Comparison of ENCODE assay signal across 17 cellular contexts in the genomic region with DNA sequence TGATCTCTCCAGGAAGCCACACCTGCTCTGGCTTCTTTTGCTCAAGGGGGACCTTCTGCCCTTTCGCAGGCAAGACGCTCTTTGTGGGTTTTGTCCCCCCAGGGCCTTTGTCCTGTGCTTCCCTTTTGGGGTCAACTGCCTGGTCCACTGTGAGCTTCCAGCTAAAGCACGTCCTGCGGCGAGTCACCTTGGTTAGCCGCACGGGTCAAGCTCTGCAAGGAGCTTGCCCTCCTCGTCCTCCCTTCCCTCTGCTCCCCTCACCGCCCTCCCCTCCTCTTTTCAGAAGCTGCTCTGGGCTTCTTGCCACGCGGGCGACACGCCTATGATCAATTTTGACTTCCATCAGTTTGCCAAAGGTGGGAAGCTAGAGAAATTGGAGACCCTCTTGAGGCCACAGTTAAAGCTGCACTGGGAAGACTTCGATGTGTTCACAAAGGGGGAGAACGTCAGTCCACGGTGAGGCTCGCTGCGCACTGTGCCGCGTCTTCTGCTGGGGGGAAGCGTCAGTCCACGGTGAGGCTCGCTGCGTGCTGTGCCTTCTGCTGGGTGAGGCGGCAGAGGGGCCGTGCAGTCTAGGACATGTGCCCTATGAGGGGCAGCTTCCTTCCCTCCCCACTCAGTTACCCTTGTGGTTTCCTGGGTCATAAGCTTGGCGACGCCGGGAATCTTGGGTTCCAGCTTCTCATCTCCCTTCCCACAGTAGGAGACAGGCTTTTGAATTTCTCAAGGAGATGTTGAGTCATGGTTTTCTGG.
DNase-seq lines count a peak whose midpoint lies in the region; ATAC-seq and TF ChIP-seq lines count a peak whose summit lies in the region.
"Had no signal": no experiment of that assay in that cellular context is flagged by ENCODE, and none has a peak within 500 bp of the region (broad histone marks: within the 10 kb centered on the region; RNA-seq: fewer than 3 reads in every experiment).

No MANE protein-coding gene starts in this region.

- H3K4me3 ChIP-seq in A673 (ENCODE audit: low read depth, low read length, poor library complexity, severe bottlenecking) = no peak overlapping the region
- no peak overlapping the region for H3K4me3 ChIP-seq in HCT116 (replicated peaks in 1 of 2; ENCODE audit: low read depth in 1 of 2, low read length in 2 of 2)
- no peak overlapping the region for H3K4me3 ChIP-seq in choroid plexus epithelial cell (ENCODE audit: low read depth, low read length)
- H3K4me3 ChIP-seq: mucosa of descending colon, ovary, SK-N-MC had no signal

- H3K36me3 Mint-ChIP-seq in osteocyte (ENCODE audit: unreplicated experiment) = peaks cover 42% of the 10 kb centered on the region
- peaks cover 29% of the 10 kb centered on the region for H3K36me3 Mint-ChIP-seq in activated CD4-positive, alpha-beta T cell treated with anti-CD3 and anti-CD28 coated beads, Interleukin-2, amount 10 ng/mL, durations not matched to agents 24 days and 14 days (ENCODE audit: low read depth)

- peaks cover 18% of the 10 kb centered on the region for H3K4me1 ChIP-seq in A673 (ENCODE audit: insufficient read depth, low read length, poor library complexity, severe bottlenecking)
- H3K4me1 ChIP-seq in HCT116 (ENCODE audit: control insufficient read depth in 1 of 2, insufficient read depth in 2 of 2, low read length in 2 of 2) = peaks cover 40 to 51% of the 10 kb centered on the region in 2 experiments

- H3K9me3 Mint-ChIP-seq in osteocyte (ENCODE audit: unreplicated experiment) = no peaks in the 10 kb centered on the region
- no peaks in the 10 kb centered on the region for H3K9me3 Mint-ChIP-seq in activated CD4-positive, alpha-beta T cell treated with anti-CD3 and anti-CD28 coated beads, Interleukin-2, amount 10 ng/mL, durations not matched to agents 24 days and 14 days

- H3K27me3 ChIP-seq in A673 (replicated peaks; ENCODE audit: insufficient read depth, low read depth, low read length, poor library complexity) (no peaks in the 10 kb centered on the region), HCT116 (ENCODE audit: insufficient read depth, low read length) (no peaks in the 10 kb centered on the region)
- H3K27me3 ChIP-seq: ovary had no signal

- no peak for ATAC-seq in HCT116

- RAD21 ChIA-PET in HCT116 (lab: Charles Lee; ENCODE audit: low non-redundant PET in 1 of 2, low total read pairs in 2 of 2, uncharacterized antibody in 2 of 2, unreplicated experiment in 2 of 2) = no interaction called here

- peak overlapping the region; percentile 52 for H3K27ac Mint-ChIP-seq in osteocyte (ENCODE audit: unreplicated experiment)
- no peak overlapping the region for H3K27ac Mint-ChIP-seq in activated CD4-positive, alpha-beta T cell treated with anti-CD3 and anti-CD28 coated beads, Interleukin-2, amount 10 ng/mL, durations not matched to agents 24 days and 14 days

- H3K27ac ChIP-seq in A673 (ENCODE audit: low read depth, low read length, poor library complexity, severe bottlenecking) = no peak overlapping the region
- no peak overlapping the region; the same call in 1 of the 2 replicates for H3K27ac ChIP-seq in HCT116 (ENCODE audit: low read depth, low read length)
- H3K27ac ChIP-seq: ovary, SK-N-MC had no signal

- intact Hi-C loops in A673 (cut with micrococcal nuclease; ENCODE audit: unreplicated experiment) (no loop called here), HCT116 (cut with micrococcal nuclease) (no loop called here)
- intact Hi-C loops in activated CD4-positive, alpha-beta T cell treated with anti-CD3 and anti-CD28 coated beads, Interleukin-2, amount 10 ng/mL, durations not matched to agents 24 days and 14 days (cut with micrococcal nuclease) = no loop called here

- H3K4me1 Mint-ChIP-seq in osteocyte (ENCODE audit: unreplicated experiment) = peaks cover 35% of the 10 kb centered on the region
- H3K4me1 Mint-ChIP-seq in activated CD4-positive, alpha-beta T cell treated with anti-CD3 and anti-CD28 coated beads, Interleukin-2, amount 10 ng/mL, durations not matched to agents 24 days and 14 days = peaks cover 14% of the 10 kb centered on the region

- no peak for TF ChIP-seq RAD21 in HCT116 (IDR thresholded peaks at IDR 0.05; ENCODE audit: low read depth)

- DNase-seq in A673 (ENCODE audit: low spot score) (peak; percentile 33), HCT116 (ENCODE audit: low read depth, low spot score) (no peak), choroid plexus epithelial cell (ENCODE audit: low read depth) (peak; percentile 80), osteocyte (ENCODE audit: extremely low spot score, unreplicated experiment) (no peak), NCI-H1694 treated with DMSO at 0.1 percent for 48 hours (lab: John Stamatoyannopoulos, UW) (no peak), AG08396 (ENCODE audit: low spot score) (no peak), DMS153 treated with DMSO at 0.1 percent for 48 hours (lab: John Stamatoyannopoulos, UW; ENCODE audit: unreplicated experiment) (no peak)
- DNase-seq in activated CD4-positive, alpha-beta T cell treated with anti-CD3 and anti-CD28 coated beads, Interleukin-2, amount 10 ng/mL, durations not matched to agents 24 days and 14 days = no peak
- DNase-seq: activated CD8-positive, alpha-beta memory T cell treated with anti-CD3 and anti-CD28 coated beads for 24 hours; AML-193; amniotic stem cell; NCI-H1436 treated with DMSO at 0.1 percent for 48 hours; small intestine; stimulated activated naive CD4-positive, alpha-beta T cell had no signal

- no peak for TF ChIP-seq CTCF in A673 (conservative IDR thresholded peaks at IDR 0.05; ENCODE audit: low read depth, low read length)
- TF ChIP-seq CTCF in HCT116 (IDR thresholded peaks at IDR 0.05 in 2 of 3, conservative IDR thresholded peaks at IDR 0.05 in 1 of 3; ENCODE audit: borderline replicate concordance in 1 of 3, insufficient read depth in 1 of 3, low read depth in 2 of 3, low read length in 2 of 3) = no peak
- TF ChIP-seq CTCF in choroid plexus epithelial cell (conservative IDR thresholded peaks at IDR 0.05; ENCODE audit: low read depth, low read length) = no peak
- TF ChIP-seq CTCF in osteocyte (IDR thresholded peaks at IDR 0.05) = no peak

- no peaks in the 10 kb centered on the region for H4K20me1 ChIP-seq in HCT116 (ENCODE audit: insufficient read depth)

- TF ChIP-seq POLR2A in HCT116 (IDR thresholded peaks at IDR 0.05; ENCODE audit: borderline replicate concordance, extremely low read depth, insufficient read depth, insufficient read length) = no peak

- H3K79me2 ChIP-seq in HCT116 (ENCODE audit: insufficient read depth, low read length) = no peaks in the 10 kb centered on the region

- BruUV-seq in A673 (replicated peaks; lab: Mats Ljungman, UMichigan) (no TSS peak), HCT116 (replicated peaks; lab: Mats Ljungman, UMichigan) (no TSS peak)

- CTCF ChIA-PET in A673 (lab: Charles Lee) = interaction anchor here (0.6 to 2.5 kb wide), 3 partner anchors 10 to 1357 kb away, joined by 4 to 10 read pairs (median 9); no protein-coding TSS in a partner anchor
- CTCF ChIA-PET in HCT116 (lab: Charles Lee) = interaction anchor here (3.5 kb wide), 1 partner anchor 9 kb away, joined by 18 read pairs; no protein-coding TSS in a partner anchor

- no peak overlapping the region for H2AFZ ChIP-seq in HCT116 (ENCODE audit: low read depth, low read length, poor library complexity, severe bottlenecking)

- POLR2A ChIA-PET in A673 (lab: Charles Lee; ENCODE audit: low non-redundant PET) (interaction anchor here (0.5 kb wide), 1 partner anchor 313 kb away, joined by 6 read pairs; no protein-coding TSS in a partner anchor), HCT116 (lab: Charles Lee) (no interaction called here)

- H3K9me2 ChIP-seq in HCT116 (ENCODE audit: insufficient read depth) = no peaks in the 10 kb centered on the region

- H3K36me3 ChIP-seq in A673 (ENCODE audit: insufficient read depth, low read length, poor library complexity, severe bottlenecking) (peaks cover 7% of the 10 kb centered on the region), HCT116 (ENCODE audit: control insufficient read depth in 1 of 2, insufficient read depth in 2 of 2, low read length in 2 of 2) (peaks cover 0 to 5% of the 10 kb centered on the region in 2 experiments; a peak in 2 of 4 replicates)
- H3K36me3 ChIP-seq: ovary had no signal

- no peak overlapping the region; the same call in 1 of the 2 replicates for H3K4me2 ChIP-seq in HCT116 (ENCODE audit: low read length)

- H3K9ac ChIP-seq in HCT116 (ENCODE audit: low read length) = 0 out of 2 replicates have a peak overlapping the region, but pooled peaks have one; percentile 62

- H3K4me3 Mint-ChIP-seq in osteocyte (ENCODE audit: unreplicated experiment) = no peak overlapping the region
- no peak overlapping the region for H3K4me3 Mint-ChIP-seq in activated CD4-positive, alpha-beta T cell treated with anti-CD3 and anti-CD28 coated beads, Interleukin-2, amount 10 ng/mL, durations not matched to agents 24 days and 14 days

- H3K9me3 ChIP-seq in A673 (ENCODE audit: low read depth, low read length, poor library complexity, severe bottlenecking) (no peaks in the 10 kb centered on the region), HCT116 (ENCODE audit: control insufficient read depth in 1 of 2, insufficient read depth in 1 of 2, low read depth in 1 of 2, low read length in 2 of 2) (no peaks in the 10 kb centered on the region)
- H3K9me3 ChIP-seq: mucosa of descending colon, ovary had no signal

- H3K27me3 Mint-ChIP-seq in osteocyte (ENCODE audit: unreplicated experiment) = no peaks in the 10 kb centered on the region
- no peaks in the 10 kb centered on the region for H3K27me3 Mint-ChIP-seq in activated CD4-positive, alpha-beta T cell treated with anti-CD3 and anti-CD28 coated beads, Interleukin-2, amount 10 ng/mL, durations not matched to agents 24 days and 14 days

TF ChIP-seq in HCT116, 20 proteins besides CTCF, POLR2A, EP300 and RAD21:
- TF ChIP-seq CBX3 (IDR thresholded peaks at IDR 0.05; ENCODE audit: low read depth) (no peak), ZNF274 (IDR thresholded peaks at IDR 0.05; ENCODE audit: low read depth, low read length) (no peak), POLR2AphosphoS5 (IDR thresholded peaks at IDR 0.05; ENCODE audit: low read depth, low read length) (no peak), ELF1 (IDR thresholded peaks at IDR 0.05; ENCODE audit: borderline replicate concordance, low read depth) (no peak), EZH2 (IDR thresholded peaks at IDR 0.05) (no peak), EGR1 (IDR thresholded peaks at IDR 0.05; ENCODE audit: low read depth) (no peak), SP1 (IDR thresholded peaks at IDR 0.05; ENCODE audit: low read depth) (no peak)
- TF ChIP-seq, protein P1, sequence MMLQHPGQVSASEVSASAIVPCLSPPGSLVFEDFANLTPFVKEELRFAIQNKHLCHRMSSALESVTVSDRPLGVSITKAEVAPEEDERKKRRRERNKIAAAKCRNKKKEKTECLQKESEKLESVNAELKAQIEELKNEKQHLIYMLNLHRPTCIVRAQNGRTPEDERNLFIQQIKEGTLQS (IDR thresholded peaks at IDR 0.05) = no peak

Comparison
In these comparisons a context has a peak if more than half of its experiments do, and no peak if none do; other contexts are left out.
1. DNase-seq: peak in A673 (single experiment) and choroid plexus epithelial cell (single experiment); none in HCT116 (single experiment), osteocyte (single experiment), activated CD4-positive, alpha-beta T cell treated with anti-CD3 and anti-CD28 coated beads, Interleukin-2, amount 10 ng/mL, durations not matched to agents 24 days and 14 days (single experiment), NCI-H1694 treated with DMSO at 0.1 percent for 48 hours (single experiment), AG08396 (single experiment) and DMS153 treated with DMSO at 0.1 percent for 48 hours (single experiment).